ENCODE assay signal across 8 cellular contexts in the genomic region with DNA sequence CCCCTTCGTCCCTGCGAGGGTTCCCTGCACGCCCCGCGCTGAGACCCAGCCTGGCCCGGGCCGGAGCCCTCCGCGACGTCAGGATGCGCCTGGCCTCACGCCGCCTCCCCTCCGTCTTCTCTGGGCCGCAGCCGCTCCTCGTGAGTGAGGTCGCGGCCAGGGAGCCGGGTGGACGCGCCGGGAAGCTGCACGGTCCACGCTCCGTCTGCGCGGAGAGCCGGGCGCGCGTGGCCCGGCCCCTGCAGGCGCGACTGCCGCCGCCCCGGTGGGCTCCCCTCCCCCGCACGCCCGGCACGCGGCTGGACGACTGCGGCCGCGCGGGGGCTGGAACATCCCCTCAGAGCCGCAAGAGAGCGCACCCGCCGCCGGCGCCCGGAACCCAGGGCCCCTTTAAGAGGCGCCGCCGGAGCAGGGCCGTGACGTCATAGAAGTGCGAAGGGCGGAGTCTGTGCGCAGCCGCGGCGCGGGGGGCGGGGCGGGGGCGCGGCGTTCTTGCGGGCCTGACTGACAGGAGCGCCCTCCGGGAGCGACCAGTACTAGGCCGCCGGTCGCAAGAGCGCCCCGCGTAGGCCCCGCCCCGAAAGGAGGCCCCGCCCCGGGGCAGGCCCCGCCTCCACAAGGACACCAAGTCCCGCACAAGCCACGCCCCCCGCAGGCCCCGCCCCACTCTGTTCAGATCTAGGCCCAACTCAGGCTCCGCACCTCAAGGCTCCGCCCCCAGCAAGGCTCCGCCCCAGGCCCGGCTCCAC. TPM values are rescaled to one million over a fixed set of nuclear protein-coding genes. Genes with fewer than 3 reads are reported as not detected.
DNase-seq lines count a peak whose midpoint lies in the region; ATAC-seq and TF ChIP-seq lines count a peak whose summit lies in the region.

No MANE protein-coding gene starts in this region.

- POLR2A ChIA-PET in activated CD4-positive, alpha-beta T cell treated with anti-CD3 and anti-CD28 coated beads for 36 hours (lab: Charles Lee) = no interaction called here

- peaks cover 2% of the 10 kb centered on the region for H3K9me3 Mint-ChIP-seq in activated CD4-positive, alpha-beta T cell treated with anti-CD3 and anti-CD28 coated beads for 36 hours (ENCODE audit: low read depth)

- intact Hi-C loops in activated CD4-positive, alpha-beta T cell treated with anti-CD3 and anti-CD28 coated beads for 36 hours (cut with DNase I, micrococcal nuclease) = loop anchor here (1.0 to 5.0 kb wide), 15 partner anchors 84 to 842 kb away; a partner anchor contains a TSS

- peaks cover 4% of the 10 kb centered on the region for H3K36me3 Mint-ChIP-seq in activated CD4-positive, alpha-beta T cell treated with anti-CD3 and anti-CD28 coated beads for 36 hours (ENCODE audit: low read depth)

- DNase-seq in AG20443 (ENCODE audit: low spot score) (peak; percentile 100), NCI-H345 treated with DMSO at 0.1 percent for 48 hours (lab: John Stamatoyannopoulos, UW; ENCODE audit: unreplicated experiment) (peak; percentile 82), choroid plexus epithelial cell (ENCODE audit: low read depth) (peak; percentile 99)
- DNase-seq in activated CD4-positive, alpha-beta T cell treated with anti-CD3 and anti-CD28 coated beads for 36 hours = peak; percentile 100
- DNase-seq in stimulated activated CD4-positive, alpha-beta T cell treated with anti-CD3 and anti-CD28 coated beads, Interleukin-1b, Interleukin-23, amount 100 ng/mL, for 24 hours (ENCODE audit: low read depth in 4 of 4, low spot score in 1 of 4) = peak; percentile 100

- H3K27ac ChIP-seq in layer of hippocampus (ENCODE audit: low read depth, low read length) = peak overlapping the region; percentile 81

- no peak overlapping the region for H3K27ac Mint-ChIP-seq in activated CD4-positive, alpha-beta T cell treated with anti-CD3 and anti-CD28 coated beads for 36 hours

- ATAC-seq in GM19025 (IDR thresholded peaks at IDR 0.05; ENCODE audit: low read depth, unreplicated experiment) (peak; percentile 85), HG03280 (IDR thresholded peaks at IDR 0.05; ENCODE audit: unreplicated experiment) (peak; percentile 89)
- ATAC-seq in activated CD4-positive, alpha-beta T cell treated with anti-CD3 and anti-CD28 coated beads for 36 hours = peak; percentile 89

- H3K4me1 Mint-ChIP-seq in activated CD4-positive, alpha-beta T cell treated with anti-CD3 and anti-CD28 coated beads for 36 hours = peaks cover 49% of the 10 kb centered on the region

- no peaks in the 10 kb centered on the region for H3K27me3 Mint-ChIP-seq in activated CD4-positive, alpha-beta T cell treated with anti-CD3 and anti-CD28 coated beads for 36 hours

- H3K27me3 ChIP-seq in layer of hippocampus (ENCODE audit: control insufficient read depth, insufficient read depth, low read length) = no peaks in the 10 kb centered on the region

- peak overlapping the region; percentile 68 for H3K4me3 Mint-ChIP-seq in activated CD4-positive, alpha-beta T cell treated with anti-CD3 and anti-CD28 coated beads for 36 hours

- H3K4me3 ChIP-seq in choroid plexus epithelial cell (ENCODE audit: low read depth, low read length) = peak overlapping the region; percentile 68

- CTCF ChIA-PET in activated CD4-positive, alpha-beta T cell treated with anti-CD3 and anti-CD28 coated beads for 36 hours (lab: Charles Lee) = interaction anchor here (0.6 kb wide), 2 partner anchors 83 to 101 kb away, joined by 3 to 5 read pairs; no protein-coding TSS in a partner anchor

- TF ChIP-seq CTCF in choroid plexus epithelial cell (conservative IDR thresholded peaks at IDR 0.05; ENCODE audit: low read depth, low read length) = no peak

RNA-seq across cellular contexts. Expression of a gene that starts 0.4 kb away (rescaled TPM):
- 1 to 10 TPM; 8.1 to 9.3 TPM for total RNA-seq in activated CD4-positive, alpha-beta T cell treated with anti-CD3 and anti-CD28 coated beads for 36 hours

Comparison
In these comparisons a context has a peak if more than half of its experiments do, and no peak if none do; other contexts are left out.
1. Peak in every context shown above with its lines: DNase-seq, ATAC-seq, H3K4me3 ChIP-seq and H3K27ac ChIP-seq.